Comparison of ENCODE assay signal across 8 cellular contexts in the genomic region with DNA sequence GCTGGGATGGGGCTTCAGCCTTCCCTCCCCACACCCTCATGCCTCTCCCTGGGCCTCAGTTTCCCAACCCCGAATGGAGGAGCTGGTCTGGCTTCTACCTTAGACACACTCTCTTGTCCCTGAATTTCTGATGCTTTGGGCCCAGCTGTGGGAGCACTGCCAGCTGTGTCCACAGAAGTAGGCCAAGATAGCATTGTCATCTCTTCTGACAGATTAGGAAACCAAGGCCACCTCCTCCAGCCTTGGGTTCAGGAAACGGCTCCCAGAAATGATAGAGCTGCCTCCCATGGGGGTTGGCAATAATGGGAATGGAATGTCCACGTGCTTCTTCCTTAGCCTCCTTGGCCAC. TPM values are rescaled to one million over a fixed set of nuclear protein-coding genes. Genes with fewer than 3 reads are reported as not detected.
A peak's percentile ranks its signal among the peaks of the same experiment; 100 is the strongest.
DNase-seq lines count a peak whose midpoint lies in the region; ATAC-seq, FAIRE-seq and TF ChIP-seq lines count a peak whose summit lies in the region.

No MANE protein-coding gene starts in this region.

- no peaks in the 10 kb centered on the region for H3K9me3 ChIP-seq in CD4-positive, alpha-beta memory T cell (ENCODE audit: control insufficient read depth in 1 of 2, low read length in 2 of 2)
- no peaks in the 10 kb centered on the region for H3K9me3 ChIP-seq in OCI-LY7 (ENCODE audit: low read length)
- H3K9me3 ChIP-seq in endothelial cell of umbilical vein (replicated peaks; ENCODE audit: control insufficient read depth, insufficient read depth, low read length), result no peaks in the 10 kb centered on the region
- no peaks in the 10 kb centered on the region for H3K9me3 ChIP-seq in neutrophil

- CTCF ChIA-PET in CD4-positive, alpha-beta memory T cell (lab: Charles Lee; ENCODE audit: partially characterized antibody), result interaction anchor here (1.3 to 5.6 kb wide), 13 partner anchors 10 to 121 kb away, joined by 3 to 57 read pairs (median 7); a partner anchor contains a TSS
- CTCF ChIA-PET in OCI-LY7 (lab: Charles Lee; ENCODE audit: unreplicated experiment), result interaction anchor here (0.6 kb wide), 1 partner anchor 100 kb away, joined by 3 read pairs; no protein-coding TSS in a partner anchor
- CTCF ChIA-PET in endothelial cell of umbilical vein (lab: Charles Lee), result interaction anchor here (0.8 to 1.2 kb wide), 4 partner anchors 17 to 139 kb away, joined by 3 to 7 read pairs (median 4); no protein-coding TSS in a partner anchor

- H3K4me3 ChIP-seq in CD4-positive, alpha-beta memory T cell (ENCODE audit: low read length in 2 of 2), result peak overlapping the region; percentile 47 to 79
- peak overlapping the region; percentile 96 for H3K4me3 ChIP-seq in OCI-LY7 (ENCODE audit: low read depth, low read length, poor library complexity, severe bottlenecking)
- peak overlapping the region in 2 of 3 experiments; percentile 66 to 72 for H3K4me3 ChIP-seq in endothelial cell of umbilical vein (replicated peaks in 1 of 3; ENCODE audit: insufficient read depth in 1 of 3, low read depth in 1 of 3, low read length in 3 of 3)
- H3K4me3 ChIP-seq in neutrophil (ENCODE audit: low read depth in 1 of 2, low read length in 1 of 2), result peak overlapping the region; percentile 78 to 96

- H3K36me3 Mint-ChIP-seq in CD4-positive, alpha-beta memory T cell, result peaks cover 32 to 44% of the 10 kb centered on the region in 2 donors

- no peak for TF ChIP-seq POLR2A in endothelial cell of umbilical vein (IDR thresholded peaks at IDR 0.05; ENCODE audit: low read depth, low read length)

- H3K9me2 ChIP-seq in OCI-LY7 (ENCODE audit: insufficient read depth, low read length), result no peaks in the 10 kb centered on the region

- no peak overlapping the region for H2AFZ ChIP-seq in OCI-LY7 (ENCODE audit: low read length)
- H2AFZ ChIP-seq in endothelial cell of umbilical vein (ENCODE audit: low read depth, low read length), result no peak overlapping the region

- dilution Hi-C loops in endothelial cell of umbilical vein (cut with MboI; ENCODE audit: extremely low pct_ligation_motif_present, low sequenced_read_pairs), result no loop called here

- no peaks in the 10 kb centered on the region for H3K27me3 ChIP-seq in CD4-positive, alpha-beta memory T cell (ENCODE audit: insufficient read depth, low read length)
- no peaks in the 10 kb centered on the region for H3K27me3 ChIP-seq in endothelial cell of umbilical vein (ENCODE audit: control insufficient read depth in 2 of 2, insufficient read depth in 2 of 2, low read length in 2 of 2)
- no peaks in the 10 kb centered on the region for H3K27me3 ChIP-seq in neutrophil

- H3K4me1 ChIP-seq in CD4-positive, alpha-beta memory T cell (ENCODE audit: insufficient read depth, low read length), result peaks cover 34% of the 10 kb centered on the region
- H3K4me1 ChIP-seq in OCI-LY7 (ENCODE audit: insufficient read depth, low read length, poor library complexity, severe bottlenecking), result peaks cover 30% of the 10 kb centered on the region
- peaks cover 11% of the 10 kb centered on the region for H3K4me1 ChIP-seq in endothelial cell of umbilical vein (ENCODE audit: control insufficient read depth, extremely low read depth, insufficient read depth, low read length)
- H3K4me1 ChIP-seq in neutrophil (ENCODE audit: control insufficient read depth in 1 of 2, insufficient read depth in 1 of 2, low read depth in 1 of 2, low read length in 1 of 2), result peaks cover 74 to 84% of the 10 kb centered on the region in 2 experiments

- TF ChIP-seq CTCF in OCI-LY7 (conservative IDR thresholded peaks at IDR 0.05; ENCODE audit: low read length), result no peak
- TF ChIP-seq CTCF in endothelial cell of umbilical vein (IDR thresholded peaks at IDR 0.05; ENCODE audit: extremely low read depth in 1 of 2, insufficient read depth in 1 of 2, low read depth in 1 of 2, low read length in 2 of 2), result no peak
- no peak for TF ChIP-seq CTCF in neutrophil (IDR thresholded peaks at IDR 0.05)

- H3K27ac Mint-ChIP-seq in CD4-positive, alpha-beta memory T cell, result peak overlapping the region; percentile 83 to 95 (median 92)

- H3K27me3 Mint-ChIP-seq in CD4-positive, alpha-beta memory T cell, result no peaks in the 10 kb centered on the region

- peaks cover 48% of the 10 kb centered on the region for H3K36me3 ChIP-seq in CD4-positive, alpha-beta memory T cell (ENCODE audit: insufficient read depth, low read length)
- H3K36me3 ChIP-seq in OCI-LY7 (ENCODE audit: insufficient read depth, low read length) (peaks cover 55% of the 10 kb centered on the region), endothelial cell of umbilical vein (ENCODE audit: control insufficient read depth in 2 of 2, extremely low read depth in 1 of 2, insufficient read depth in 2 of 2, low read length in 2 of 2) (peaks cover 7 to 25% of the 10 kb centered on the region in 2 experiments), neutrophil (peaks cover 51% of the 10 kb centered on the region)

- intact Hi-C loops in CD4-positive, alpha-beta memory T cell (cut with micrococcal nuclease), result loop anchor here (1.0 kb wide), 1 partner anchor 97 kb away; a partner anchor contains a TSS
- intact Hi-C loops in OCI-LY7 (cut with micrococcal nuclease; ENCODE audit: unreplicated experiment) (no loop called here), endothelial cell of umbilical vein (cut with micrococcal nuclease) (loop anchor here (5.0 to 10.0 kb wide), 4 partner anchors 54 to 594 kb away; no protein-coding TSS in a partner anchor), left colon (cut with DNase I, micrococcal nuclease) (no loop called here)

- peaks cover 13% of the 10 kb centered on the region for H4K20me1 ChIP-seq in OCI-LY7 (ENCODE audit: insufficient read depth, low read length)
- no peaks in the 10 kb centered on the region for H4K20me1 ChIP-seq in endothelial cell of umbilical vein (replicated peaks; ENCODE audit: control insufficient read depth, extremely low read depth, insufficient read depth, low read length)

- H3K27ac ChIP-seq in CD4-positive, alpha-beta memory T cell (ENCODE audit: low read depth, low read length), result peak overlapping the region; percentile 72
- H3K27ac ChIP-seq in OCI-LY7 (ENCODE audit: low read depth, low read length, poor library complexity, severe bottlenecking) (peak overlapping the region; percentile 78), endothelial cell of umbilical vein (ENCODE audit: insufficient read depth, low read depth, low read length) (peak overlapping the region; percentile 74), neutrophil (peak overlapping the region; percentile 100)

- no peaks in the 10 kb centered on the region for H3K9me3 Mint-ChIP-seq in CD4-positive, alpha-beta memory T cell

- no TSS peak for BruUV-seq in OCI-LY7 (replicated peaks; lab: Mats Ljungman, UMichigan)
- no TSS peak for BruUV-seq in endothelial cell of umbilical vein (replicated peaks; lab: Mats Ljungman, UMichigan)

- H3K79me2 ChIP-seq in OCI-LY7 (ENCODE audit: insufficient read depth, low read depth, low read length) (peaks cover 25% of the 10 kb centered on the region), endothelial cell of umbilical vein (ENCODE audit: control insufficient read depth, insufficient read depth, low read length) (peaks cover 20% of the 10 kb centered on the region)

- peaks cover 13 to 34% (median 25%) of the 10 kb centered on the region in 4 donors for H3K4me1 Mint-ChIP-seq in CD4-positive, alpha-beta memory T cell

- H3K4me3 Mint-ChIP-seq in CD4-positive, alpha-beta memory T cell, result peak overlapping the region; percentile 77 to 84 (median 82)

- no peaks in the 10 kb centered on the region for H3K9me1 ChIP-seq in endothelial cell of umbilical vein (replicated peaks; ENCODE audit: control insufficient read depth, extremely low read depth, insufficient read depth, low read length)

- POLR2A ChIA-PET in CD4-positive, alpha-beta memory T cell (lab: Charles Lee; ENCODE audit: partially characterized antibody), result interaction anchor here (1.1 to 7.0 kb wide), 9 partner anchors 10 to 107 kb away, joined by 3 to 80 read pairs (median 7); no protein-coding TSS in a partner anchor
- POLR2A ChIA-PET in OCI-LY7 (lab: Charles Lee), result interaction anchor here (1.1 to 1.3 kb wide), 2 partner anchors 26 to 99 kb away, joined by 3 read pairs; no protein-coding TSS in a partner anchor
- POLR2A ChIA-PET in endothelial cell of umbilical vein (lab: Charles Lee), result no interaction called here

- peak overlapping the region; percentile 80 for H3K4me2 ChIP-seq in OCI-LY7 (ENCODE audit: low read length)
- H3K4me2 ChIP-seq in endothelial cell of umbilical vein (ENCODE audit: insufficient read depth, low read length), result peak overlapping the region; percentile 85

- ATAC-seq in left colon (no peak), GM21717 (IDR thresholded peaks at IDR 0.05; ENCODE audit: unreplicated experiment) (no peak)

- no peak for DNase-seq in CD4-positive, alpha-beta memory T cell
- no peak for DNase-seq in OCI-LY7 (ENCODE audit: low spot score)
- no peak for DNase-seq in endothelial cell of umbilical vein (ENCODE audit: low read depth, low spot score)
- DNase-seq in effector CD4-positive, alpha-beta T cell, result no peak
- no peak for DNase-seq in left colon
- DNase-seq in germinal center (ENCODE audit: low spot score), result no peak

- peak overlapping the region; percentile 93 for H3K9ac ChIP-seq in endothelial cell of umbilical vein (replicated peaks; ENCODE audit: extremely low read depth, insufficient read depth, low read length)

- FAIRE-seq in endothelial cell of umbilical vein (lab: Jason Lieb, UNC), result no peak

TF ChIP-seq in endothelial cell of umbilical vein, 7 proteins besides CTCF, POLR2A, EP300 and RAD21:
- TF ChIP-seq POLR2AphosphoS5 (IDR thresholded peaks at IDR 0.05; ENCODE audit: insufficient read depth, low read depth, low read length), result no peak
- no peak for TF ChIP-seq EZH2 (IDR thresholded peaks at IDR 0.05; ENCODE audit: borderline replicate concordance, low read depth, low read length, severe bottlenecking)

RNA-seq across cellular contexts. Expression of a gene that starts 1.3 kb away (rescaled TPM):
- total RNA-seq in CD4-positive, alpha-beta memory T cell, result 10 to 100 TPM; 26.3 to 33.7 TPM
- polyA plus RNA-seq in CD4-positive, alpha-beta memory T cell, result 10 to 100 TPM; 10.6 to 13.1 TPM
- 44.8 and 55.7 TPM in 2 replicates for total RNA-seq in OCI-LY7 (2014; rRNA removed; shearing (Covaris generic))
- total RNA-seq in OCI-LY7 (2022) (103 and 121 TPM in 2 replicates), endothelial cell of umbilical vein (42.7 and 51.2 TPM in 2 replicates), left colon (100 to 1,000 TPM in 1 of 2 donors, 10 to 100 TPM in 1; 86.6 to 105 TPM)
- 38.7 and 50.7 TPM in 2 replicates for polyA plus RNA-seq in endothelial cell of umbilical vein
- polyA plus RNA-seq in endothelial cell of umbilical vein (2011; cell fraction: cytosol; rRNA removed), result 73.6 and 86.3 TPM in 2 replicates
- polyA plus RNA-seq in endothelial cell of umbilical vein (2011; cell fraction: nucleus; rRNA removed), result 59.8 and 66.8 TPM in 2 replicates
- 60.9 and 70.8 TPM in 2 replicates for polyA plus RNA-seq in endothelial cell of umbilical vein (2012)
- 40.4 and 49.0 TPM in 2 replicates for polyA minus RNA-seq in endothelial cell of umbilical vein
- 79.4 TPM for polyA minus RNA-seq in endothelial cell of umbilical vein (2011; cell fraction: cytosol; rRNA and poly(A)+ RNA removed)
- 27.5 and 31.9 TPM in 2 replicates for polyA minus RNA-seq in endothelial cell of umbilical vein (2011; cell fraction: nucleus; rRNA and poly(A)+ RNA removed)

Comparison
In these comparisons a context has a peak if more than half of its experiments do, and no peak if none do; other contexts are left out.
1. intact Hi-C loops: an anchor here in CD4-positive, alpha-beta memory T cell (1.0 kb wide) and endothelial cell of umbilical vein (5.0 to 10.0 kb wide); none called in OCI-LY7 and left colon.